Comparison of ENCODE assay signal across 12 cellular contexts in the genomic region with DNA sequence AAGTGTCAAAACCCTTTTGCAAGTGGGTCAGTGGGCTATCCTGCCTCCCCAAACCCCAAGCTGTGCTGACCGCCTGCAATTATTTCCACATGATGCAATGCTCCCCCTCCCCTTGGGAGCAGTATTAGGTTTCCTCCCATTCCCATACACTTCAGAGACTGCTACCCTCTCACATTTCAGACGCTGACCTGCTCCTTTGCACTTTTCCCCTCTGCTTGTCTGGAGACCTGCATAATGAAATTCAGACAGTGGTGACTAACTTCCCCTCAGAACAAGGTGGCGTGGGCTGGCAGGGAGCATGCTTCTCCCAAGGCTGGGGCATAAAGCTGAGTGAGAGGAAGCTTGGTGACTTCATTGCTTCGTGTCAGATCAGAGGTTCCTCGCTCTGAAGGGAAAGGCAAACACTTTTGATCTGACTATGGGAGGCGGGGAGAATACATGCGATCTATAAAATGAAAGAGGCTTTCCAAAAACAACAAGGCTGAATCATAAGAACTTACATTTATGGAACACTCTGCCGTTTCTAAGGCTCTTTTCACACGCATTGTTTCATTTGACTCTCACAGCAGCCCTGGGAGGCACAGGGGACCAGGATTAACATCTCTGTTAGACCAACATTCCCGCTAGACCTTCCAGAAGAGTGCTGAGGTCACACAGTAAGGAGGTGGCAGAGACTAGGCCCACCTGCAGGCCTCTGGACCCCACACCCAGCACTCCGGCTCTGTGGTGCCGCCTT. TPM values are rescaled to one million over a fixed set of nuclear protein-coding genes. Genes with fewer than 3 reads are reported as not detected.
A peak's percentile ranks its signal among the peaks of the same experiment; 100 is the strongest.
DNase-seq lines count a peak whose midpoint lies in the region; ATAC-seq, FAIRE-seq and TF ChIP-seq lines count a peak whose summit lies in the region.
"Had no signal": no experiment of that assay in that cellular context is flagged by ENCODE, and none has a peak within 500 bp of the region (broad histone marks: within the 10 kb centered on the region; RNA-seq: fewer than 3 reads in every experiment).

No MANE protein-coding gene starts in this region.

- peaks cover 35% of the 10 kb centered on the region for H3K4me1 Mint-ChIP-seq in activated CD4-positive, alpha-beta T cell treated with anti-CD3 and anti-CD28 coated beads, Interleukin-2, amount 10 ng/mL, durations not matched to agents 7 days and 5 days
- H3K4me1 Mint-ChIP-seq in activated T-cell treated with anti-CD3 and anti-CD28 coated beads, Interleukin-2, amount 50 U/mL, for 72 hours (ENCODE audit: low read depth) = peaks cover 22% of the 10 kb centered on the region
- H3K4me1 Mint-ChIP-seq in stimulated activated effector memory CD8-positive, alpha-beta T cell treated with anti-CD3 and anti-CD28 coated beads, Interleukin-12 subunit alpha, Interleukin-12 subunit beta, amount 100 ng/mL, for 72 hours = no peaks in the 10 kb centered on the region

- H3K9me3 Mint-ChIP-seq in activated CD4-positive, alpha-beta T cell treated with anti-CD3 and anti-CD28 coated beads, Interleukin-2, amount 10 ng/mL, durations not matched to agents 7 days and 5 days = peaks cover 2% of the 10 kb centered on the region
- no peaks in the 10 kb centered on the region for H3K9me3 Mint-ChIP-seq in activated T-cell treated with anti-CD3 and anti-CD28 coated beads, Interleukin-2, amount 50 U/mL, for 72 hours
- peaks cover 2% of the 10 kb centered on the region for H3K9me3 Mint-ChIP-seq in stimulated activated effector memory CD8-positive, alpha-beta T cell treated with anti-CD3 and anti-CD28 coated beads, Interleukin-12 subunit alpha, Interleukin-12 subunit beta, amount 100 ng/mL, for 72 hours

- no peak overlapping the region for H3K4me3 ChIP-seq in kidney epithelial cell (ENCODE audit: low read depth, low read length)
- H3K4me3 ChIP-seq: SK-N-MC, suprapubic skin had no signal

- DNase-seq in activated CD4-positive, alpha-beta T cell treated with anti-CD3 and anti-CD28 coated beads, Interleukin-2, amount 10 ng/mL, durations not matched to agents 7 days and 5 days = no peak
- no peak for DNase-seq in activated CD4-positive, alpha-beta T cell treated with anti-CD3 and anti-CD28 coated beads, Interleukin-2, amount 50 U/mL, for 1 hour
- peak; percentile 50 to 70 for DNase-seq in activated T-cell treated with anti-CD3 and anti-CD28 coated beads, Interleukin-2, amount 50 U/mL, for 72 hours
- DNase-seq in kidney epithelial cell (ENCODE audit: low read depth) (peak; percentile 82), germinal center (ENCODE audit: low spot score) (no peak), D721Med (ENCODE audit: insufficient read length, low spot score) (no peak)
- no peak for DNase-seq in stimulated activated effector memory CD8-positive, alpha-beta T cell treated with anti-CD3 and anti-CD28 coated beads, Interleukin-12 subunit alpha, Interleukin-12 subunit beta, amount 100 ng/mL, for 72 hours (ENCODE audit: low spot score in 2 of 2)
- DNase-seq: AML-193 had no signal

- TF ChIP-seq CTCF in kidney epithelial cell (IDR thresholded peaks at IDR 0.05; ENCODE audit: insufficient read depth, low read length, poor library complexity, severe bottlenecking) (no peak), D721Med (IDR thresholded peaks at IDR 0.05; ENCODE audit: insufficient read depth, missing control alignments) (no peak)

- peak; percentile 97 for ATAC-seq in activated T-cell treated with anti-CD3 and anti-CD28 coated beads, Interleukin-2, amount 50 U/mL, for 72 hours (replicated peaks in 1 of 2)
- ATAC-seq in stimulated activated effector memory CD8-positive, alpha-beta T cell treated with anti-CD3 and anti-CD28 coated beads, Interleukin-12 subunit alpha, Interleukin-12 subunit beta, amount 100 ng/mL, for 72 hours = peak; percentile 66
- ATAC-seq in HG02981 (IDR thresholded peaks at IDR 0.05; ENCODE audit: unreplicated experiment) = no peak

- no peak overlapping the region for H3K4me3 Mint-ChIP-seq in activated CD4-positive, alpha-beta T cell treated with anti-CD3 and anti-CD28 coated beads, Interleukin-2, amount 10 ng/mL, durations not matched to agents 7 days and 5 days
- peak overlapping the region; percentile 18 to 32 for H3K4me3 Mint-ChIP-seq in activated T-cell treated with anti-CD3 and anti-CD28 coated beads, Interleukin-2, amount 50 U/mL, for 72 hours
- no peak overlapping the region for H3K4me3 Mint-ChIP-seq in stimulated activated effector memory CD8-positive, alpha-beta T cell treated with anti-CD3 and anti-CD28 coated beads, Interleukin-12 subunit alpha, Interleukin-12 subunit beta, amount 100 ng/mL, for 72 hours

- POLR2A ChIA-PET in activated CD4-positive, alpha-beta T cell treated with anti-CD3 and anti-CD28 coated beads, Interleukin-2, amount 10 ng/mL, durations not matched to agents 7 days and 5 days (lab: Charles Lee) = no interaction called here

- H3K36me3 ChIP-seq in kidney epithelial cell (ENCODE audit: control insufficient read depth, insufficient read depth, low read length) = no peaks in the 10 kb centered on the region
- H3K36me3 ChIP-seq: suprapubic skin had no signal

- FAIRE-seq in D721Med (lab: Jason Lieb, UNC) = no peak
- FAIRE-seq: colon had no signal

- no peaks in the 10 kb centered on the region for H3K36me3 Mint-ChIP-seq in activated CD4-positive, alpha-beta T cell treated with anti-CD3 and anti-CD28 coated beads, Interleukin-2, amount 10 ng/mL, durations not matched to agents 7 days and 5 days (ENCODE audit: low read depth)
- no peaks in the 10 kb centered on the region for H3K36me3 Mint-ChIP-seq in activated T-cell treated with anti-CD3 and anti-CD28 coated beads, Interleukin-2, amount 50 U/mL, for 72 hours (ENCODE audit: insufficient read depth in 2 of 2)
- H3K36me3 Mint-ChIP-seq in stimulated activated effector memory CD8-positive, alpha-beta T cell treated with anti-CD3 and anti-CD28 coated beads, Interleukin-12 subunit alpha, Interleukin-12 subunit beta, amount 100 ng/mL, for 72 hours = no peaks in the 10 kb centered on the region

- CTCF ChIA-PET in activated CD4-positive, alpha-beta T cell treated with anti-CD3 and anti-CD28 coated beads, Interleukin-2, amount 10 ng/mL, durations not matched to agents 7 days and 5 days (lab: Charles Lee) = no interaction called here

- no peaks in the 10 kb centered on the region for H3K27me3 ChIP-seq in kidney epithelial cell (ENCODE audit: control insufficient read depth, insufficient read depth, low read length)
- H3K27me3 ChIP-seq: suprapubic skin had no signal

- H3K27ac Mint-ChIP-seq in activated CD4-positive, alpha-beta T cell treated with anti-CD3 and anti-CD28 coated beads, Interleukin-2, amount 10 ng/mL, durations not matched to agents 7 days and 5 days = peak overlapping the region; percentile 32
- H3K27ac Mint-ChIP-seq in activated T-cell treated with anti-CD3 and anti-CD28 coated beads, Interleukin-2, amount 50 U/mL, for 72 hours = no peak overlapping the region
- H3K27ac Mint-ChIP-seq in stimulated activated effector memory CD8-positive, alpha-beta T cell treated with anti-CD3 and anti-CD28 coated beads, Interleukin-12 subunit alpha, Interleukin-12 subunit beta, amount 100 ng/mL, for 72 hours = no peak overlapping the region

- peaks cover 3% of the 10 kb centered on the region for H3K27me3 Mint-ChIP-seq in activated CD4-positive, alpha-beta T cell treated with anti-CD3 and anti-CD28 coated beads, Interleukin-2, amount 10 ng/mL, durations not matched to agents 7 days and 5 days
- H3K27me3 Mint-ChIP-seq in activated T-cell treated with anti-CD3 and anti-CD28 coated beads, Interleukin-2, amount 50 U/mL, for 72 hours (ENCODE audit: low read depth) = peaks cover 11% of the 10 kb centered on the region

RNA-seq across cellular contexts. Expression of a gene that starts 27.5 kb away (rescaled TPM):
- not detected for total RNA-seq in activated CD4-positive, alpha-beta T cell treated with anti-CD3 and anti-CD28 coated beads, Interleukin-2, amount 10 ng/mL, durations not matched to agents 7 days and 5 days
- total RNA-seq in activated T-cell treated with anti-CD3 and anti-CD28 coated beads, Interleukin-2, amount 50 U/mL, for 72 hours = under 1 TPM in 1 of 2 donors, not detected in 1; 0.19 TPM
- 18.6 and 21.5 TPM in 2 replicates for total RNA-seq in kidney epithelial cell

Comparison
In these comparisons a context has a peak if more than half of its experiments do, and no peak if none do; other contexts are left out.
1. DNase-seq: peak in activated T-cell treated with anti-CD3 and anti-CD28 coated beads, Interleukin-2, amount 50 U/mL, for 72 hours (2 of 2) and kidney epithelial cell (single experiment); none in activated CD4-positive, alpha-beta T cell treated with anti-CD3 and anti-CD28 coated beads, Interleukin-2, amount 10 ng/mL, durations not matched to agents 7 days and 5 days (single experiment), activated CD4-positive, alpha-beta T cell treated with anti-CD3 and anti-CD28 coated beads, Interleukin-2, amount 50 U/mL, for 1 hour (single experiment), stimulated activated effector memory CD8-positive, alpha-beta T cell treated with anti-CD3 and anti-CD28 coated beads, Interleukin-12 subunit alpha, Interleukin-12 subunit beta, amount 100 ng/mL, for 72 hours (0 of 2), germinal center (single experiment) and D721Med (single experiment).
2. H3K4me3 Mint-ChIP-seq: peak in activated T-cell treated with anti-CD3 and anti-CD28 coated beads, Interleukin-2, amount 50 U/mL, for 72 hours (2 of 2); none in activated CD4-positive, alpha-beta T cell treated with anti-CD3 and anti-CD28 coated beads, Interleukin-2, amount 10 ng/mL, durations not matched to agents 7 days and 5 days (single experiment) and stimulated activated effector memory CD8-positive, alpha-beta T cell treated with anti-CD3 and anti-CD28 coated beads, Interleukin-12 subunit alpha, Interleukin-12 subunit beta, amount 100 ng/mL, for 72 hours (single experiment).
3. RNA of a gene that starts 27.5 kb away (total RNA-seq): 18.6 to 21.5 TPM in kidney epithelial cell; 0.19 TPM in activated T-cell treated with anti-CD3 and anti-CD28 coated beads, Interleukin-2, amount 50 U/mL, for 72 hours and not detected in activated CD4-positive, alpha-beta T cell treated with anti-CD3 and anti-CD28 coated beads, Interleukin-2, amount 10 ng/mL, durations not matched to agents 7 days and 5 days; every median in the first group is over 10 times any median in the second.